27 cellular contexts compared by ENCODE assay signal in the genomic region with DNA sequence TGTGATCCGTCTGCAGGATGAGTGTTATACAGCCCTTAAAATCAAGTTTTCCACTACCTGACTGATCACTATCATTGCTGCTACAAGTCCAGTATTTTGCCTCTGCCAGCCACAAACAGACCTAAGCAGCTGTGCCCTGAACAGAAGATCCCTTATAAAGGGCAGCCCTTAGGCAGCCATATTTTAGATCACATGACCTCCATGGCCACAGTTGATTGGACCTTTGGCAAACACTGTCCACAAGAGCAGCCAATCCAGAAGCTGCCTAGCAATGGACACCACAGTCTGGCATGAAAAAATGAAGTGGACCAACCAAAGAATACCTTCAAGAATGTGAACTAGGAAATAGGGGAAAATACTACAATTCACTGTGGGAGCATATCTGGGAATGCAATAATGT. TPM values are rescaled to one million over a fixed set of nuclear protein-coding genes. Genes with fewer than 3 reads are reported as not detected.
DNase-seq lines count a peak whose midpoint lies in the region; ATAC-seq, FAIRE-seq and TF ChIP-seq lines count a peak whose summit lies in the region.
"Had no signal": no experiment of that assay in that cellular context is flagged by ENCODE, and none has a peak within 500 bp of the region (broad histone marks: within the 10 kb centered on the region; RNA-seq: fewer than 3 reads in every experiment).

No MANE protein-coding gene starts in this region.

- 0 out of 2 replicates have a peak overlapping the region, but pooled peaks have one; percentile 38 for H2AFZ ChIP-seq in K562 (ENCODE audit: low read depth, low read length)

- no peak for TF ChIP-seq EP300 in K562 (IDR thresholded peaks at IDR 0.05; ENCODE audit: low read length)

- H3K4me3 ChIP-seq in K562 (no peak overlapping the region), vagina (no peak overlapping the region)
- H3K4me3 ChIP-seq: A549 had no signal

- no peaks in the 10 kb centered on the region for H4K20me1 ChIP-seq in K562 (replicated peaks; ENCODE audit: control insufficient read depth, insufficient read depth, low read length)

- WGBS in K562 (ENCODE audit: insufficient coverage, low coverage, missing lambda C conversion rate): 0% methylated on average over 1 of the region's 1 CpG

- H3K79me2 ChIP-seq in K562 (ENCODE audit: control insufficient read depth, insufficient read depth, low read length): no peaks in the 10 kb centered on the region

- ATAC-seq in K562: peak; percentile 65
- ATAC-seq: HepG2 had no signal

- no peak for TF ChIP-seq RAD21 in K562 (CRISPR knock-in tag; conservative IDR thresholded peaks at IDR 0.05 in 1 of 2, IDR thresholded peaks at IDR 0.05 in 1 of 2)

- CTCF ChIA-PET in K562 (lab: Yijun Ruan, JAX; ENCODE audit: low intra/inter-chr PET ratio): no interaction called here

- no peak overlapping the region for H3K4me2 ChIP-seq in K562 (ENCODE audit: insufficient read depth, low read length)
- H3K4me2 ChIP-seq: A549 had no signal

- H3K9me1 ChIP-seq in K562 (ENCODE audit: control insufficient read depth, insufficient read depth, low read length): no peaks in the 10 kb centered on the region

- BruUV-seq in K562 (replicated peaks; lab: Mats Ljungman, UMichigan): no TSS peak

- intact Hi-C loops in K562 (cut with micrococcal nuclease) (no loop called here), vagina (cut with DNase I) (no loop called here)

- FAIRE-seq in HTR-8/SVneo (lab: Jason Lieb, UNC) (peak; percentile 72), K562 (lab: Jason Lieb, UNC) (no peak), H54 (lab: Jason Lieb, UNC) (no peak)
- FAIRE-seq: A549, GM19239, HepG2 had no signal

- DNase-seq in ELR (ENCODE audit: low read depth) (peak; percentile 6), HTR-8/SVneo (ENCODE audit: insufficient read length, low spot score) (no peak), RKO (ENCODE audit: low spot score) (peak; percentile 12), K562 (ENCODE audit: extremely low read depth in 1 of 4, low spot score in 3 of 4) (peak; percentile 7 to 39 (median 26)), AML-193 (lab: John Stamatoyannopoulos, UW) (no peak), H54 (ENCODE audit: insufficient read length, low spot score) (no peak), vagina (ENCODE audit: extremely low spot score in 2 of 2) (no peak)
- DNase-seq: CD8-positive, alpha-beta memory T cell; DMS153; DND-41; KBM-7; MM.1S; NCI-H1092 treated with DMSO at 0.1 percent for 48 hours; NCI-H1436; NCI-H187 treated with DMSO at 0.1 percent for 48 hours; NCI-H2171 treated with DMSO at 0.1 percent for 48 hours; NCI-H345; NCI-H510A treated with DMSO at 0.1 percent for 48 hours; SHP77 treated with DMSO at 0.1 percent for 48 hours; T-helper 1 cell had no signal

- H3K4me1 ChIP-seq in K562 (replicated peaks in 1 of 2; ENCODE audit: control insufficient read depth in 2 of 2, insufficient read depth in 2 of 2, low read length in 2 of 2) (no peaks in the 10 kb centered on the region), vagina (no peaks in the 10 kb centered on the region)
- H3K4me1 ChIP-seq: A549 had no signal

- in situ Hi-C loops in K562 (cut with MboI): no loop called here

- H3K36me3 ChIP-seq in K562 (ENCODE audit: control insufficient read depth, insufficient read depth, low read length) (no peaks in the 10 kb centered on the region), vagina (no peaks in the 10 kb centered on the region)

- H3K9ac ChIP-seq in K562 (ENCODE audit: insufficient read depth in 1 of 2, low read depth in 2 of 2, low read length in 2 of 2): no peak overlapping the region

- TF ChIP-seq CTCF in K562 (IDR thresholded peaks at IDR 0.05 in 2 of 3, conservative IDR thresholded peaks at IDR 0.05 in 1 of 3; ENCODE audit: insufficient read depth in 2 of 3, low read depth in 1 of 3, low read length in 3 of 3) (no peak), vagina (IDR thresholded peaks at IDR 0.05) (no peak)

- H3K27ac ChIP-seq in K562 (ENCODE audit: extremely low read depth, low read depth, low read length): no peak overlapping the region
- no peak overlapping the region for H3K27ac ChIP-seq in vagina
- H3K27ac ChIP-seq: A549, C4-2B, HL-60, RWPE1 had no signal

- no peak for TF ChIP-seq POLR2A in K562 (conservative IDR thresholded peaks at IDR 0.05)
- TF ChIP-seq POLR2A in H54 (IDR thresholded peaks at IDR 0.05; ENCODE audit: low read depth, low read length): no peak
- no peak for TF ChIP-seq POLR2A in vagina (IDR thresholded peaks at IDR 0.05)

- H3K9me3 ChIP-seq in K562 (replicated peaks; ENCODE audit: control insufficient read depth, insufficient read depth, low read depth, low read length) (no peaks in the 10 kb centered on the region), vagina (no peaks in the 10 kb centered on the region)

- H3K27me3 ChIP-seq in K562 (ENCODE audit: control insufficient read depth in 2 of 2, insufficient read depth in 2 of 2, low read length in 2 of 2): no peaks in the 10 kb centered on the region
- no peaks in the 10 kb centered on the region for H3K27me3 ChIP-seq in vagina

- POLR2A ChIA-PET in K562 (lab: Yijun Ruan, JAX): no interaction called here

TF ChIP-seq in K562, 482 proteins besides CTCF, POLR2A, EP300 and RAD21 (continues in another document):
- no peak for TF ChIP-seq NCOR1 (IDR thresholded peaks at IDR 0.05)
- TF ChIP-seq, protein P1, sequence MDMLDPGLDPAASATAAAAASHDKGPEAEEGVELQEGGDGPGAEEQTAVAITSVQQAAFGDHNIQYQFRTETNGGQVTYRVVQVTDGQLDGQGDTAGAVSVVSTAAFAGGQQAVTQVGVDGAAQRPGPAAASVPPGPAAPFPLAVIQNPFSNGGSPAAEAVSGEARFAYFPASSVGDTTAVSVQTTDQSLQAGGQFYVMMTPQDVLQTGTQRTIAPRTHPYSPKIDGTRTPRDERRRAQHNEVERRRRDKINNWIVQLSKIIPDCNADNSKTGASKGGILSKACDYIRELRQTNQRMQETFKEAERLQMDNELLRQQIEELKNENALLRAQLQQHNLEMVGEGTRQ (CRISPR knock-in tag; IDR thresholded peaks at IDR 0.05): peak; percentile 49
- TF ChIP-seq RAD51 (IDR thresholded peaks at IDR 0.05; ENCODE audit: borderline replicate concordance, low read depth): peak; percentile 14; the same call in 1 of the 2 replicates

RNA-seq across cellular contexts. Expression of a gene that starts 50.8 kb away (rescaled TPM):
- total RNA-seq in K562 (2011; cell fraction: chromatin; rRNA removed; ENCODE audit: low replicate concordance): not detected in 2 replicates
- total RNA-seq in K562 (2011; cell fraction: nucleolus; rRNA removed): not detected in 2 replicates
- not detected in 2 replicates for total RNA-seq in K562 (2011; cell fraction: nucleoplasm; rRNA removed)
- total RNA-seq in K562 (2014; rRNA removed) (not detected in 2 replicates), K562 (2014; rRNA removed; fragmentation: Illumina TruSeq; extraction: Trizol) (not detected in 2 replicates), K562 (2015; rRNA removed; fragmentation: Illumina TruSeq; extraction: Trizol) (not detected in 2 replicates), K562 (2021) (not detected in 2 replicates), vagina (not detected)
- polyA plus RNA-seq in K562 (2011; rRNA removed) (not detected in 2 replicates), K562 (2014; fragmentation: Illumina TruSeq; extraction: Trizol) (not detected in 2 replicates), K562 (2014; fragmentation: Nextera tagmentation; extraction: Ambion mirVana) (not detected), K562 (2014; rRNA removed) (not detected in 2 replicates)
- not detected in 2 replicates for polyA plus RNA-seq in K562 (2011; cell fraction: cytosol; rRNA removed)
- polyA plus RNA-seq in K562 (2011; cell fraction: nucleus; rRNA removed): not detected in 2 replicates
- not detected in 2 replicates for polyA plus RNA-seq in K562 (2012)
- not detected in 2 replicates for polyA minus RNA-seq in K562 (2011; rRNA and poly(A)+ RNA removed)
- not detected in 2 replicates for polyA minus RNA-seq in K562 (2011; cell fraction: cytosol; rRNA and poly(A)+ RNA removed)
- not detected in 2 replicates for polyA minus RNA-seq in K562 (2011; cell fraction: nucleus; rRNA and poly(A)+ RNA removed)
- total RNA-seq: CD8-positive, alpha-beta memory T cell; H4; HepG2 had no signal
- polyA plus RNA-seq: A549; CD8-positive, alpha-beta memory T cell; HepG2 had no signal

RNA-seq across cellular contexts. Expression of a gene that starts 59.4 kb away (rescaled TPM):
- total RNA-seq in K562 (2011; cell fraction: chromatin; rRNA removed; ENCODE audit: low replicate concordance): 34.2 and 45.4 TPM in 2 replicates
- 42.5 and 44.3 TPM in 2 replicates for total RNA-seq in K562 (2011; cell fraction: nucleolus; rRNA removed)
- 54.1 and 75.7 TPM in 2 replicates for total RNA-seq in K562 (2011; cell fraction: nucleoplasm; rRNA removed)
- total RNA-seq in K562 (2014; rRNA removed) (42.1 and 45.8 TPM in 2 replicates), K562 (2014; rRNA removed; fragmentation: Illumina TruSeq; extraction: Trizol) (58.1 and 61.2 TPM in 2 replicates), K562 (2015; rRNA removed; fragmentation: Illumina TruSeq; extraction: Trizol) (37.5 and 39.0 TPM in 2 replicates), K562 (2021) (47.6 and 53.9 TPM in 2 replicates), vagina (46.4 TPM)
- polyA plus RNA-seq in K562 (2011; rRNA removed) (69.9 and 87.3 TPM in 2 replicates), K562 (2014; fragmentation: Illumina TruSeq; extraction: Trizol) (69.3 and 83.3 TPM in 2 replicates), K562 (2014; fragmentation: Nextera tagmentation; extraction: Ambion mirVana) (10 to 100 TPM; 12.1 to 21.4 TPM), K562 (2014; rRNA removed) (56.0 and 60.7 TPM in 2 replicates)
- 37.8 and 50.3 TPM in 2 replicates for polyA plus RNA-seq in K562 (2011; cell fraction: cytosol; rRNA removed)
- 22.8 and 26.7 TPM in 2 replicates for polyA plus RNA-seq in K562 (2011; cell fraction: nucleus; rRNA removed)
- polyA plus RNA-seq in K562 (2012): 44.3 and 72.0 TPM in 2 replicates
- 46.0 and 53.8 TPM in 2 replicates for polyA minus RNA-seq in K562 (2011; rRNA and poly(A)+ RNA removed)
- 20.9 and 25.4 TPM in 2 replicates for polyA minus RNA-seq in K562 (2011; cell fraction: cytosol; rRNA and poly(A)+ RNA removed)
- 19.5 and 23.7 TPM in 2 replicates for polyA minus RNA-seq in K562 (2011; cell fraction: nucleus; rRNA and poly(A)+ RNA removed)

Comparison
In these comparisons a context has a peak if more than half of its experiments do, and no peak if none do; other contexts are left out.
1. DNase-seq: peak in ELR (single experiment), RKO (single experiment) and K562 (4 of 4); none in HTR-8/SVneo (single experiment), AML-193 (0 of 2), H54 (single experiment) and vagina (0 of 2).